ENCODE assay signal across 1 cellular context in genomic region chr9:125696106-125696647, GRCh38.
TF ChIP-seq lines count a peak whose summit lies in the region.

No MANE protein-coding gene starts in this region.

TF ChIP-seq in HepG2, 621 proteins besides CTCF, POLR2A, EP300 and RAD21:
- no peak for TF ChIP-seq SAFB2 (CRISPR knock-in tag; IDR thresholded peaks at IDR 0.05; ENCODE audit: borderline replicate concordance, low read depth)
- TF ChIP-seq MAFF (IDR thresholded peaks at IDR 0.05; ENCODE audit: low read depth, low read length): no peak
- TF ChIP-seq FOXP1 (IDR thresholded peaks at IDR 0.05): peak; percentile 68; the same call in 1 of the 2 replicates
- no peak for TF ChIP-seq FOXP1 (CRISPR knock-in tag; IDR thresholded peaks at IDR 0.05)
